9 cellular contexts compared by ENCODE assay signal in the genomic region with DNA sequence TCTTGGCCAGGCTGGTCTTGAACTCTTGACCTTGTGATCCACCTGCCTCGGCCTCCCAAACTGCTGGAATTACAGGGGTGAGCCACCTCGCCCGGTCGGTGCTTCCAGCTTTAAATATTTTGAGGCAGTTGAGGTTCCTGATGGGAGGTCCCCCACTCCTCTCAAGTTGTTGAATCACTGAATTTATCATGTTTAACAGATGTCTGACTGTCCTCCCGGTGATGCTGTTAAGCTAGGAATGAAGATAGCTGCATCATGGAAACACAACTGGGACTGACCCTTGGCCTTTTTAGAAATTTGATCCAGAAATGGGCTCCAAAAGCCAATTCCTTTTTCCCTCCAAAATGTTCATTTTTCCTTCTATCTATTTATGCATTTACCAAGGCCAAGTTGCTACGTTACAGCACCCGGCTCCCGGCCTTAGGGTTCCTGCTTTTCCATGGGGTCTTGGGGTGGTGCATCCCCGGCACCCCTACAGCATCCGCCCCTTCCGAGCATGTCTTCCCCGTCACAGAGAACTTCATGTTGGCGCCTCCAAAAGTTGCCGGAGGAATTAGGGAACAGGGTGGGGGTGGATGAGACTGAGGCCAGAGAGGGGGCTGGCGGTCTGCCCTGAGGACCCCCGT. TPM values are rescaled to one million over a fixed set of nuclear protein-coding genes. Genes with fewer than 3 reads are reported as not detected.
DNase-seq lines count a peak whose midpoint lies in the region; TF ChIP-seq lines count a peak whose summit lies in the region.
"Had no signal": no experiment of that assay in that cellular context is flagged by ENCODE, and none has a peak within 500 bp of the region (broad histone marks: within the 10 kb centered on the region; RNA-seq: fewer than 3 reads in every experiment).

No MANE protein-coding gene starts in this region.

- peak overlapping the region; percentile 94 for H3K4me3 Mint-ChIP-seq in T-helper 1 cell treated with Interleukin-12 subunit alpha and Interleukin-12 subunit beta and Interleukin-4 antibody, amounts not matched to agents 30 μg/mL and 1 μg/mL, for 36 hours
- H3K4me3 Mint-ChIP-seq in stimulated activated naive CD8-positive, alpha-beta T cell treated with anti-CD3 and anti-CD28 coated beads, Interleukin-15, Interleukin-2, amounts not matched to agents 100 ng/mL and 50 ng/mL, for 24 hours: peak overlapping the region; percentile 89

- H3K4me1 Mint-ChIP-seq in T-helper 1 cell treated with Interleukin-12 subunit alpha and Interleukin-12 subunit beta and Interleukin-4 antibody, amounts not matched to agents 30 μg/mL and 1 μg/mL, for 36 hours (ENCODE audit: low read depth): peaks cover 20% of the 10 kb centered on the region
- H3K4me1 Mint-ChIP-seq in stimulated activated naive CD8-positive, alpha-beta T cell treated with anti-CD3 and anti-CD28 coated beads, Interleukin-15, Interleukin-2, amounts not matched to agents 100 ng/mL and 50 ng/mL, for 24 hours (ENCODE audit: low read depth): peaks cover 34% of the 10 kb centered on the region

- H3K27ac Mint-ChIP-seq in T-helper 1 cell treated with Interleukin-12 subunit alpha and Interleukin-12 subunit beta and Interleukin-4 antibody, amounts not matched to agents 30 μg/mL and 1 μg/mL, for 36 hours: peak overlapping the region; percentile 90
- H3K27ac Mint-ChIP-seq in stimulated activated naive CD8-positive, alpha-beta T cell treated with anti-CD3 and anti-CD28 coated beads, Interleukin-15, Interleukin-2, amounts not matched to agents 100 ng/mL and 50 ng/mL, for 24 hours: peak overlapping the region; percentile 97

- no peak for DNase-seq in T-helper 1 cell
- no peak for DNase-seq in RWPE1 (ENCODE audit: low spot score)
- peak; percentile 45 for DNase-seq in fibroblast of peridontal ligament (ENCODE audit: extremely low read depth)
- no peak for DNase-seq in BE2C
- DNase-seq in NCI-H2107 (lab: John Stamatoyannopoulos, UW): no peak
- no peak for DNase-seq in NCI-H1105 treated with DMSO at 0.1 percent for 48 hours (lab: John Stamatoyannopoulos, UW)
- DNase-seq: NCI-H2081 treated with DMSO at 0.1 percent for 48 hours had no signal

- H3K9me3 ChIP-seq in BE2C: no peaks in the 10 kb centered on the region

- no peak overlapping the region for H3K4me3 ChIP-seq in BE2C (ENCODE audit: low read depth, low read length)

- no peaks in the 10 kb centered on the region for H3K36me3 Mint-ChIP-seq in T-helper 1 cell treated with Interleukin-12 subunit alpha and Interleukin-12 subunit beta and Interleukin-4 antibody, amounts not matched to agents 30 μg/mL and 1 μg/mL, for 36 hours (ENCODE audit: low read depth)
- peaks cover 3% of the 10 kb centered on the region for H3K36me3 Mint-ChIP-seq in stimulated activated naive CD8-positive, alpha-beta T cell treated with anti-CD3 and anti-CD28 coated beads, Interleukin-15, Interleukin-2, amounts not matched to agents 100 ng/mL and 50 ng/mL, for 24 hours (ENCODE audit: low read depth)

- no peaks in the 10 kb centered on the region for H3K27me3 ChIP-seq in BE2C

- TF ChIP-seq CTCF in RWPE1 (conservative IDR thresholded peaks at IDR 0.05; ENCODE audit: low read depth) (no peak), BE2C (IDR thresholded peaks at IDR 0.05; ENCODE audit: low read depth, low read length) (no peak)

- peak overlapping the region; percentile 48 for H3K27ac ChIP-seq in RWPE1

- POLR2A ChIA-PET in RWPE1 (lab: Yijun Ruan, JAX; ENCODE audit: low non-redundant PET): no interaction called here

- no peaks in the 10 kb centered on the region for H3K36me3 ChIP-seq in BE2C

- no peaks in the 10 kb centered on the region for H3K9me3 Mint-ChIP-seq in T-helper 1 cell treated with Interleukin-12 subunit alpha and Interleukin-12 subunit beta and Interleukin-4 antibody, amounts not matched to agents 30 μg/mL and 1 μg/mL, for 36 hours
- no peaks in the 10 kb centered on the region for H3K9me3 Mint-ChIP-seq in stimulated activated naive CD8-positive, alpha-beta T cell treated with anti-CD3 and anti-CD28 coated beads, Interleukin-15, Interleukin-2, amounts not matched to agents 100 ng/mL and 50 ng/mL, for 24 hours

- CTCF ChIA-PET in RWPE1 (lab: Yijun Ruan, JAX): no interaction called here

- no peaks in the 10 kb centered on the region for H3K27me3 Mint-ChIP-seq in T-helper 1 cell treated with Interleukin-12 subunit alpha and Interleukin-12 subunit beta and Interleukin-4 antibody, amounts not matched to agents 30 μg/mL and 1 μg/mL, for 36 hours (ENCODE audit: low read depth)
- H3K27me3 Mint-ChIP-seq in stimulated activated naive CD8-positive, alpha-beta T cell treated with anti-CD3 and anti-CD28 coated beads, Interleukin-15, Interleukin-2, amounts not matched to agents 100 ng/mL and 50 ng/mL, for 24 hours: no peaks in the 10 kb centered on the region

- no peaks in the 10 kb centered on the region for H3K4me1 ChIP-seq in BE2C

RNA-seq across cellular contexts. Expression of a gene that starts 43.9 kb away (rescaled TPM):
- polyA plus RNA-seq in BE2C (2012; ENCODE audit: insufficient read depth, insufficient read length, low read depth): not detected
